ENCODE assay signal across 25 cellular contexts in genomic region chr22:28939394-28939793, GRCh38. TPM values are rescaled to one million over a fixed set of nuclear protein-coding genes. Genes with fewer than 3 reads are reported as not detected.
A peak's percentile ranks its signal among the peaks of the same experiment; 100 is the strongest.
DNase-seq lines count a peak whose midpoint lies in the region; ATAC-seq and TF ChIP-seq lines count a peak whose summit lies in the region.
"Had no signal": no experiment of that assay in that cellular context is flagged by ENCODE, and none has a peak within 500 bp of the region (broad histone marks: within the 10 kb centered on the region; RNA-seq: fewer than 3 reads in every experiment).

No MANE protein-coding gene starts in this region.

- peaks cover 0 to 5% (median 0%) of the 10 kb centered on the region in 5 experiments for H3K9me3 Mint-ChIP-seq in brain
- H3K9me3 Mint-ChIP-seq: CD8-positive, alpha-beta memory T cell had no signal

- intact Hi-C loops in thyroid gland (cut with DNase I): no loop called here

- no peaks in the 10 kb centered on the region for H3K27me3 Mint-ChIP-seq in brain

- H3K27ac ChIP-seq in iPS-18a (ENCODE audit: low read length) (no peak overlapping the region), thyroid gland (peak overlapping the region; percentile 54 to 73 (median 69))
- H3K27ac ChIP-seq: 22Rv1, C4-2B, RWPE1, SK-N-MC had no signal

- TF ChIP-seq POLR2A in thyroid gland (IDR thresholded peaks at IDR 0.05): no peak

- H3K9ac ChIP-seq in iPS-18a (ENCODE audit: low read length): peak overlapping the region; percentile 4

- peak overlapping the region in 4 of 5 experiments; percentile 4 to 37 (median 18) for H3K4me3 Mint-ChIP-seq in brain
- H3K4me3 Mint-ChIP-seq: CD8-positive, alpha-beta memory T cell had no signal

- WGBS in thyroid gland, 2 donors: 79% methylated on average over 6 of the region's 6 CpGs

- H3K36me3 ChIP-seq in iPS-18a (ENCODE audit: control insufficient read depth, low read depth, low read length) (no peaks in the 10 kb centered on the region), thyroid gland (no peaks in the 10 kb centered on the region)

- no peaks in the 10 kb centered on the region for H3K9me3 ChIP-seq in iPS-18a (ENCODE audit: control insufficient read depth, low read depth, low read length)
- H3K9me3 ChIP-seq in thyroid gland: no peaks in the 10 kb centered on the region

- H3K4me1 ChIP-seq in iPS-18a (ENCODE audit: control insufficient read depth, low read depth, low read length) (peaks cover 37% of the 10 kb centered on the region), thyroid gland (peaks cover 29 to 35% of the 10 kb centered on the region in 2 donors)

- TF ChIP-seq CTCF in brain (conservative IDR thresholded peaks at IDR 0.05) (no peak), thyroid gland (IDR thresholded peaks at IDR 0.05) (no peak)

- H3K36me3 Mint-ChIP-seq in brain: no peaks in the 10 kb centered on the region
- H3K36me3 Mint-ChIP-seq: CD8-positive, alpha-beta memory T cell had no signal

- H3K27me3 ChIP-seq in iPS-18a (ENCODE audit: control insufficient read depth, insufficient read depth, low read length): no peaks in the 10 kb centered on the region
- H3K27me3 ChIP-seq in thyroid gland: no peaks in the 10 kb centered on the region

- DNase-seq in NCI-H82 (lab: John Stamatoyannopoulos, UW): peak; percentile 53
- no peak for DNase-seq in NCI-H82 treated with DMSO at 0.1 percent for 48 hours (lab: John Stamatoyannopoulos, UW; ENCODE audit: unreplicated experiment)
- DNase-seq in thyroid gland: no peak
- DNase-seq in DMS153 treated with DMSO at 0.1 percent for 48 hours (lab: John Stamatoyannopoulos, UW; ENCODE audit: unreplicated experiment): no peak
- no peak for DNase-seq in NCI-H526 treated with DMSO at 0.1 percent for 48 hours (lab: John Stamatoyannopoulos, UW)
- DNase-seq: Calu3; CD8-positive, alpha-beta memory T cell; DMS153; GDM1; HCEC 1CT; Karpas-422; MV-4-11; NCI-H1105 treated with DMSO at 0.1 percent for 48 hours; NCI-H2081; NCI-H446 treated with DMSO at 0.1 percent for 48 hours; NK-92 treated with Interleukin-12 subunit alpha and Interleukin-12 subunit beta, amount 100 ng/mL, for 24 hours; SHP77 treated with DMSO at 0.1 percent for 48 hours; SW 1271 had no signal

- no peak overlapping the region for H3K4me3 ChIP-seq in iPS-18a (ENCODE audit: low read length)
- no peak overlapping the region for H3K4me3 ChIP-seq in thyroid gland (replicated peaks in 1 of 3)
- H3K4me3 ChIP-seq: SK-N-MC had no signal

- no peak for ATAC-seq in GM19023 (IDR thresholded peaks at IDR 0.05; ENCODE audit: unreplicated experiment)

- H3K27ac Mint-ChIP-seq in brain: peak overlapping the region; percentile 55 to 96 (median 80)

- peaks cover 86% of the 10 kb centered on the region for H3K4me1 Mint-ChIP-seq in brain
- H3K4me1 Mint-ChIP-seq: CD8-positive, alpha-beta memory T cell had no signal

RNA-seq across cellular contexts. Expression of gene ZNRF3, which starts 56.0 kb away (rescaled TPM):
- 10.9 TPM for polyA plus RNA-seq in brain (ENCODE audit: insufficient read depth, low read depth, low replicate concordance)
- total RNA-seq in thyroid gland: 10 to 100 TPM; 10.4 to 18.0 (median 14.2) TPM
